Comparison of ENCODE assay signal across 8 cellular contexts in the genomic region with DNA sequence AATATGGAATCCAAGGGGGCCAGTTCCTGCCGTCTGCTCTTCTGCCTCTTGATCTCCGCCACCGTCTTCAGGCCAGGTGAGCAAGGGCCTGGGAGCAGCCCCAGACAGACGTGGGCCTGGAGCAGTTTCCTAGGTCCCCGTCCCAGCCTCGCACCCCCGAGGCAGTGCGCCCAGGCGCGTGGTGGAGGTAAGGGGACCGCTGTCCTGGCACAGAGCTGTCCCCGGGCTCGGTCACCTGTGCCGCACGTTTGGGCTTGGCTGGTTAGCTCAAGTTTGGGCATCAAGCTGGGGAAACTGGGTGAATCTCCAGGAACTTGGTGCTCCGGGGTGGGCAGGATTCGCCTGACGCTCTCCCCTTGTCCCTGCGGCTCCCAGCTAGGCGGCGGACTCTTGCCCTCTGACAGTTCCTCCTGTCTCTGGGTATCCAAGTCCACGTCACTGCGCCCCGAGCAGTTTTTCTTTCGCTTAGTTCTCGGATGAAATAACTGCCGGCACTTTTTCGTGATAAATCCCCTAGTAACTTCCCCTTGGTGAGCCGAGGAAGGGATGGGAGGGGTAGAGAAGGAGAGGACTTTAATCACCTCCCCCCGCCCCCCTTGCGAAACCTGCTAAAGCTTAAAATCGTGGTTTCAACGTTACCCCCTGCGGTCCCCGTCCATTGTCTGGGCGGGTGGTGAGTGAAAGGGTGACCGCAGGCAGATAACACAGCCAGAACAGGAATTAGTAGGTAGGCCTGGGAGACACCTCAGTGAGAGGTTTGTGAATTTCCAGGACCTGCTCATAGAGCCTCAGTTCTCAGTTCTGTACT. TPM values are rescaled to one million over a fixed set of nuclear protein-coding genes. Genes with fewer than 3 reads are reported as not detected.
A peak's percentile ranks its signal among the peaks of the same experiment; 100 is the strongest.
DNase-seq lines count a peak whose midpoint lies in the region; ATAC-seq and TF ChIP-seq lines count a peak whose summit lies in the region.

No MANE protein-coding gene starts in this region.

- H3K4me2 ChIP-seq in SK-N-SH, result peak overlapping the region; percentile 87

- no peaks in the 10 kb centered on the region for H3K9me3 Mint-ChIP-seq in activated naive CD4-positive, alpha-beta T cell treated with anti-CD3 and anti-CD28 coated beads, Interleukin-2, amount 50 U/mL, for 72 hours
- H3K9me3 Mint-ChIP-seq in osteocyte (ENCODE audit: unreplicated experiment), result no peaks in the 10 kb centered on the region

- POLR2A ChIA-PET in SK-N-SH (lab: Yijun Ruan, JAX), result no interaction called here

- no peaks in the 10 kb centered on the region for H3K36me3 ChIP-seq in HUES6 (ENCODE audit: control insufficient read depth, insufficient read depth, low read length)
- H3K36me3 ChIP-seq in SK-N-SH (replicated peaks in 1 of 2; ENCODE audit: control insufficient read depth in 1 of 2, insufficient read depth in 2 of 2, low read length in 1 of 2), result peaks cover 0 to 5% of the 10 kb centered on the region in 2 experiments
- H3K36me3 ChIP-seq in upper lobe of left lung, result no peaks in the 10 kb centered on the region

- peak; percentile 17 for DNase-seq in D341Med (ENCODE audit: low spot score)
- DNase-seq in SK-N-SH, result peak; percentile 49
- DNase-seq in activated naive CD4-positive, alpha-beta T cell treated with anti-CD3 and anti-CD28 coated beads, Interleukin-2, amount 50 U/mL, for 72 hours (ENCODE audit: low spot score in 2 of 2), result peak; percentile 76 to 91
- peak; percentile 78 for DNase-seq in Right ventricle myocardium superior
- peak; percentile 85 for DNase-seq in osteocyte (ENCODE audit: extremely low spot score, unreplicated experiment)
- DNase-seq in upper lobe of left lung, result peak; percentile 79 to 87

- peak overlapping the region; percentile 83 for H3K9ac ChIP-seq in HUES6 (ENCODE audit: low read length)
- peak overlapping the region; percentile 82 for H3K9ac ChIP-seq in SK-N-SH

- H3K27me3 ChIP-seq in HUES6 (ENCODE audit: control insufficient read depth, insufficient read depth, low read length) (peaks cover 29% of the 10 kb centered on the region), SK-N-SH (ENCODE audit: insufficient read depth) (no peaks in the 10 kb centered on the region), upper lobe of left lung (no peaks in the 10 kb centered on the region)

- H3K4me3 ChIP-seq in HUES6 (ENCODE audit: low read depth, low read length), result peak overlapping the region; percentile 98
- H3K4me3 ChIP-seq in SK-N-SH (ENCODE audit: low read depth in 2 of 2, low read length in 1 of 2), result peak overlapping the region; percentile 94 to 99
- H3K4me3 ChIP-seq in upper lobe of left lung, result peak overlapping the region; percentile 56 to 69 (median 64)

- H2AFZ ChIP-seq in SK-N-SH (ENCODE audit: low read depth), result peak overlapping the region; percentile 75; the same call in 1 of the 2 replicates

- under 1% methylated on average over 29 of the region's 37 CpGs for WGBS in SK-N-SH (ENCODE audit: low lambda C conversion rate)
- 1% methylated on average over 21 to 28 of the region's 37 CpGs for WGBS in upper lobe of left lung, 2 donors

- peaks cover 54% of the 10 kb centered on the region for H3K4me1 Mint-ChIP-seq in osteocyte (ENCODE audit: unreplicated experiment)

- no peaks in the 10 kb centered on the region for H3K9me2 ChIP-seq in SK-N-SH

- peaks cover 0 to 16% of the 10 kb centered on the region in 2 donors for H3K36me3 Mint-ChIP-seq in activated naive CD4-positive, alpha-beta T cell treated with anti-CD3 and anti-CD28 coated beads, Interleukin-2, amount 50 U/mL, for 72 hours
- H3K36me3 Mint-ChIP-seq in osteocyte (ENCODE audit: unreplicated experiment), result no peaks in the 10 kb centered on the region

- peaks cover 39% of the 10 kb centered on the region for H3F3A ChIP-seq in SK-N-SH (replicated peaks; ENCODE audit: insufficient read depth)

- peak; percentile 25 for ATAC-seq in GM21360 (IDR thresholded peaks at IDR 0.05; ENCODE audit: unreplicated experiment)
- ATAC-seq in activated naive CD4-positive, alpha-beta T cell treated with anti-CD3 and anti-CD28 coated beads, Interleukin-2, amount 50 U/mL, for 72 hours, result peak; percentile 65 to 73
- peak; percentile 57 for ATAC-seq in Right ventricle myocardium superior (ENCODE audit: poor library complexity)
- peak; percentile 19 to 59 for ATAC-seq in upper lobe of left lung (ENCODE audit: low FRiP score in 2 of 2)

- CTCF ChIA-PET in SK-N-SH (lab: Yijun Ruan, JAX), result interaction anchor here (0.8 to 8.2 kb wide), 12 partner anchors 8 to 1265 kb away, joined by 3 to 63 read pairs (median 5); no protein-coding TSS in a partner anchor

- peak; percentile 8; the same call in 1 of the 2 replicates for TF ChIP-seq RAD21 in SK-N-SH (IDR thresholded peaks at IDR 0.05; ENCODE audit: low read length)

- 0 out of 2 replicates have a peak, but pooled peaks cover 4% of the 10 kb centered on the region for H4K20me1 ChIP-seq in SK-N-SH (ENCODE audit: insufficient read depth)

- H3K4me1 ChIP-seq in HUES6 (ENCODE audit: control insufficient read depth, insufficient read depth, low read length) (peaks cover 19% of the 10 kb centered on the region), SK-N-SH (ENCODE audit: control insufficient read depth in 1 of 2, insufficient read depth in 2 of 2, low read depth in 1 of 2, low read length in 1 of 2) (peaks cover 11 to 21% of the 10 kb centered on the region in 2 experiments; a peak in 2 of 4 replicates), upper lobe of left lung (peaks cover 0 to 40% (median 11%) of the 10 kb centered on the region in 4 donors)

- peaks cover 59% of the 10 kb centered on the region for H3K79me2 ChIP-seq in SK-N-SH (ENCODE audit: insufficient read depth)

- H3K27ac ChIP-seq in HUES6 (ENCODE audit: low read depth, low read length), result no peak overlapping the region
- H3K27ac ChIP-seq in SK-N-SH (ENCODE audit: low read depth in 2 of 2, low read length in 1 of 2), result peak overlapping the region; percentile 79 to 93
- H3K27ac ChIP-seq in upper lobe of left lung, result peak overlapping the region; percentile 86 to 91 (median 89)

- intact Hi-C loops in Right ventricle myocardium superior (cut with DNase I), result loop anchor here (10.0 kb wide), 1 partner anchor 743 kb away; no protein-coding TSS in a partner anchor

- peak overlapping the region; percentile 96 to 100 for H3K27ac Mint-ChIP-seq in activated naive CD4-positive, alpha-beta T cell treated with anti-CD3 and anti-CD28 coated beads, Interleukin-2, amount 50 U/mL, for 72 hours
- H3K27ac Mint-ChIP-seq in osteocyte (ENCODE audit: unreplicated experiment), result peak overlapping the region; percentile 99

- H3K4me3 Mint-ChIP-seq in osteocyte (ENCODE audit: unreplicated experiment), result peak overlapping the region; percentile 99

- peak in 1 of 2 experiments; percentile 12; a peak in 1 of 4 replicates for TF ChIP-seq EP300 in SK-N-SH (IDR thresholded peaks at IDR 0.05; ENCODE audit: borderline replicate concordance in 1 of 2, low read depth in 1 of 2, low read length in 1 of 2)
- no peak for TF ChIP-seq EP300 in upper lobe of left lung (IDR thresholded peaks at IDR 0.05)

- no peak; the same call in 1 of the 2 replicates for TF ChIP-seq CTCF in SK-N-SH (IDR thresholded peaks at IDR 0.05)
- no peak for TF ChIP-seq CTCF in osteocyte (IDR thresholded peaks at IDR 0.05)
- no peak for TF ChIP-seq CTCF in upper lobe of left lung (IDR thresholded peaks at IDR 0.05)

- no peaks in the 10 kb centered on the region for H3K9me3 ChIP-seq in HUES6 (ENCODE audit: control insufficient read depth, insufficient read depth, low read depth, low read length)
- no peaks in the 10 kb centered on the region for H3K9me3 ChIP-seq in SK-N-SH
- H3K9me3 ChIP-seq in upper lobe of left lung, result no peaks in the 10 kb centered on the region

- peak in 1 of 4 donors; percentile 54 for TF ChIP-seq POLR2A in upper lobe of left lung (IDR thresholded peaks at IDR 0.05)

- H3K27me3 Mint-ChIP-seq in osteocyte (ENCODE audit: unreplicated experiment), result no peaks in the 10 kb centered on the region

TF ChIP-seq in SK-N-SH, 30 proteins besides CTCF, POLR2A, EP300 and RAD21:
- no peak for TF ChIP-seq JUND (IDR thresholded peaks at IDR 0.05)
- TF ChIP-seq, protein P1, sequence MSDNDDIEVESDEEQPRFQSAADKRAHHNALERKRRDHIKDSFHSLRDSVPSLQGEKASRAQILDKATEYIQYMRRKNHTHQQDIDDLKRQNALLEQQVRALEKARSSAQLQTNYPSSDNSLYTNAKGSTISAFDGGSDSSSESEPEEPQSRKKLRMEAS (IDR thresholded peaks at IDR 0.05; ENCODE audit: low read depth), result 0 out of 2 replicates have a peak, but pooled peaks have one; percentile 5
- TF ChIP-seq TCF12 (IDR thresholded peaks at IDR 0.05), result no peak
- no peak for TF ChIP-seq NFIC (IDR thresholded peaks at IDR 0.05; ENCODE audit: borderline replicate concordance)
- TF ChIP-seq YY1 (IDR thresholded peaks at IDR 0.05; ENCODE audit: low read depth), result no peak

RNA-seq across cellular contexts. Expression of gene ALCAM, which starts 0.9 kb away (rescaled TPM):
- polyA plus RNA-seq in SK-N-SH (2012; rRNA removed), result 58.3 and 87.2 TPM in 2 replicates
- polyA plus RNA-seq in SK-N-SH (2012; cell fraction: cytosol; rRNA removed), result 80.1 and 85.7 TPM in 2 replicates
- polyA plus RNA-seq in SK-N-SH (2012; cell fraction: nucleus; rRNA removed), result 46.5 and 91.5 TPM in 2 replicates
- total RNA-seq in activated naive CD4-positive, alpha-beta T cell treated with anti-CD3 and anti-CD28 coated beads, Interleukin-2, amount 50 U/mL, for 72 hours, result 10 to 100 TPM; 17.4 to 18.8 TPM
- total RNA-seq in Right ventricle myocardium superior (3.5 TPM), osteocyte (242 and 253 TPM in 2 replicates), upper lobe of left lung (100 to 1,000 TPM; 129 to 390 (median 186) TPM)

Comparison
In these comparisons a context has a peak if more than half of its experiments do, and no peak if none do; other contexts are left out.
1. DNase-seq: peak in every context shown above with its lines; median percentile 85 in osteocyte; 84 in activated naive CD4-positive, alpha-beta T cell treated with anti-CD3 and anti-CD28 coated beads, Interleukin-2, amount 50 U/mL, for 72 hours; 83 in upper lobe of left lung; 78 in Right ventricle myocardium superior; 49 in SK-N-SH; 17 in D341Med.
2. RNA of gene ALCAM, which starts 0.9 kb away (total RNA-seq): 242 to 253 TPM in osteocyte and 129 to 390 TPM in upper lobe of left lung; 17.4 to 18.8 TPM in activated naive CD4-positive, alpha-beta T cell treated with anti-CD3 and anti-CD28 coated beads, Interleukin-2, amount 50 U/mL, for 72 hours and 3.5 TPM in Right ventricle myocardium superior (single experiment); every median in the first group is over 4 times any median in the second.
3. Peak in every context shown above with its lines, with median percentiles within 50 percentile points of each other: ATAC-seq and H3K4me3 ChIP-seq.